In the genomic region with DNA sequence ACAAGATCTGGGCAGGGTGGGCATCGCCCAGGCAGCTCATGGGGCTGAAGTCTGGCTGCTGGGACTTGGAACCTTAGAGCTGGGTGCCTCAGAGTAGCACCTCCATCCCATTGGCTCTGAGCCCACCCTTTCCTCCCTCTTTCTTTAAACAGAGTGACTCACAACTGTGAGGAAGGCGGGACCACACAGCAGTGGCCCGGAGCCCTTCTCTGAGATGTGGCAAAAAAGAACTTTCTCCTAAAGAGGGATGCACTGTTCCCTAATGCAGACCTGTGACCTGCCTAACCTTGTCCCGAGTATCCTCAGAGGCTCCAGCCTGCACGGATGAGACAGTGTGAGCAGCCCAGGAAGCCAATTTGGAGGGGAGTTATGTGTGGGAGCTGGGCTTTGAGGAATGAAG, we compare ENCODE assay signal across 24 cellular contexts. TPM values are rescaled to one million over a fixed set of nuclear protein-coding genes. Genes with fewer than 3 reads are reported as not detected.
DNase-seq lines count a peak whose midpoint lies in the region; ATAC-seq and TF ChIP-seq lines count a peak whose summit lies in the region.
"Had no signal": no experiment of that assay in that cellular context is flagged by ENCODE, and none has a peak within 500 bp of the region (broad histone marks: within the 10 kb centered on the region; RNA-seq: fewer than 3 reads in every experiment).

No MANE protein-coding gene starts in this region.

- H3K27me3 Mint-ChIP-seq in Calu3 (ENCODE audit: unreplicated experiment), result peaks cover 84% of the 10 kb centered on the region

- H3K27ac Mint-ChIP-seq in Calu3 (ENCODE audit: unreplicated experiment), result no peak overlapping the region
- H3K27ac Mint-ChIP-seq: B cell; dendritic cell treated with granulocyte-macrophage colony-stimulating factor and Interleukin-4, amounts not matched to agents 40 ng/mL and 50 ng/mL, for 4 days; WTC11 had no signal

- intact Hi-C loops in Calu3 (cut with micrococcal nuclease; ENCODE audit: unreplicated experiment), result no loop called here

- no peak for TF ChIP-seq CTCF in Calu3 (IDR thresholded peaks at IDR 0.05; ENCODE audit: unreplicated experiment)
- no peak for TF ChIP-seq CTCF in VCaP (conservative IDR thresholded peaks at IDR 0.05)

- H3K9me3 Mint-ChIP-seq in Calu3 (ENCODE audit: low read depth, unreplicated experiment), result peaks cover 4% of the 10 kb centered on the region

- peak overlapping the region; percentile 61 for H3K27ac ChIP-seq in VCaP
- H3K27ac ChIP-seq: gastroesophageal sphincter, neutrophil, tibial artery had no signal

- no peaks in the 10 kb centered on the region for H3K36me3 Mint-ChIP-seq in Calu3 (ENCODE audit: insufficient read depth, unreplicated experiment)

- H3K4me1 Mint-ChIP-seq in Calu3 (ENCODE audit: low read depth, unreplicated experiment), result peaks cover 5% of the 10 kb centered on the region
- H3K4me1 Mint-ChIP-seq: B cell, WTC11 had no signal

- no peak for ATAC-seq in GM21619 (IDR thresholded peaks at IDR 0.05; ENCODE audit: unreplicated experiment)
- ATAC-seq: gastroesophageal sphincter; stimulated activated naive CD8-positive, alpha-beta T cell treated with anti-CD3 and anti-CD28 coated beads, Interleukin-15, Interleukin-2, amounts not matched to agents 100 U/mL and 50 U/mL, for 24 hours; WTC11 had no signal

- BruUV-seq in Calu3 (replicated peaks; lab: Mats Ljungman, UMichigan), result no TSS peak

- no peak overlapping the region for H3K4me3 Mint-ChIP-seq in Calu3 (ENCODE audit: low read depth, unreplicated experiment)
- H3K4me3 Mint-ChIP-seq: B cell; dendritic cell treated with granulocyte-macrophage colony-stimulating factor and Interleukin-4, amounts not matched to agents 40 ng/mL and 50 ng/mL, for 4 days; WTC11 had no signal

- DNase-seq in Calu3 (peak; percentile 30), H4 (ENCODE audit: low spot score) (peak; percentile 64), kidney tubule cell (ENCODE audit: low spot score) (peak; percentile 34), amniotic stem cell (lab: John Stamatoyannopoulos, UW) (no peak), AML-193 (lab: John Stamatoyannopoulos, UW) (no peak), medulla oblongata (ENCODE audit: extremely low spot score) (no peak)
- DNase-seq: activated effector memory CD4-positive, alpha-beta T cell treated with anti-CD3 and anti-CD28 coated beads, Interleukin-2, amount 50 U/mL, for 16 hours; activated T-cell treated with anti-CD3 and anti-CD28 coated beads for 4 hours; HCEC 1CT; kidney; NCI-H1436 treated with DMSO at 0.1 percent for 48 hours; NCI-H510A treated with DMSO at 0.1 percent for 48 hours; stimulated activated CD4-positive, alpha-beta T cell treated with anti-CD3 and anti-CD28 coated beads, Interleukin-4, amount 100 ng/mL, for 24 hours; stimulated activated naive CD8-positive, alpha-beta T cell treated with anti-CD3 and anti-CD28 coated beads, Interleukin-15, Interleukin-2, amounts not matched to agents 100 U/mL and 50 U/mL, for 24 hours; tibial artery had no signal

- CTCF ChIA-PET in Calu3 (lab: Charles Lee), result interaction anchor here (1.7 kb wide), 1 partner anchor 11 kb away, joined by 4 read pairs; no protein-coding TSS in a partner anchor

RNA-seq across cellular contexts. Expression of a gene that starts 23.6 kb away (rescaled TPM):
- total RNA-seq in Calu3 (2022), result not detected in 2 replicates
- not detected in 2 replicates for total RNA-seq in H4 (2014; rRNA removed; shearing (Covaris generic))
- total RNA-seq: B cell; gastroesophageal sphincter; kidney; lung microvascular endothelial cell; T-helper 2 cell treated with Interferon-gamma antibody and Interleukin-4, amounts not matched to agents 100 ng/mL and 5 ng/mL, for 36 hours; WTC11 had no signal

Comparison
In these comparisons a context has a peak if more than half of its experiments do, and no peak if none do; other contexts are left out.
1. DNase-seq: peak in Calu3 (single experiment), H4 (single experiment) and kidney tubule cell (single experiment); none in amniotic stem cell (single experiment), AML-193 (0 of 2) and medulla oblongata (single experiment).